Comparison of ENCODE assay signal across 35 cellular contexts in the genomic region with DNA sequence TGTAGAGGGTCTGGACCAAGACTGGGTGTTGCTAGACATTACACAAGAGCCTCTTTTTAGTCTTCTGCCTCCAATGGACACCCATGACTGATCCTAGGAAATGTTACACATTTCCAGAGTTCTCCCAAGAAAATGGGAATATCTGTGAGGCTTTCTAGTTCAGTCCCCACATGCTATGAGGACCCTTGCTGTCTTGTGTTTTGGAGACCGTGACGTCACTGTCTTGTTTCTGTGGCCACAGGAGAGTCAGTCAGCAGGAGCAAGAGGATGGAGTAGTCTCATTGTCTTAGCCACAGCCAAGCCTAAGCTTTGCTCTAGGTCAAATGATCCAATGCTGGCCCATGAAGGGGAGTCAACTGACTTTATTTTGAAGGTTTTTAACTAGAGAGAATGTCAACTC.
DNase-seq lines count a peak whose midpoint lies in the region; ATAC-seq, FAIRE-seq and TF ChIP-seq lines count a peak whose summit lies in the region.
"Had no signal": no experiment of that assay in that cellular context is flagged by ENCODE, and none has a peak within 500 bp of the region (broad histone marks: within the 10 kb centered on the region; RNA-seq: fewer than 3 reads in every experiment).

No MANE protein-coding gene starts in this region.

- H3K4me2 ChIP-seq in HepG2 (ENCODE audit: low read depth, low read length) (no peak overlapping the region), K562 (ENCODE audit: insufficient read depth, low read length) (no peak overlapping the region)
- H3K4me2 ChIP-seq: A549; BLaER1; BLaER1 treated with 17β-estradiol and CSF1 and Interleukin-3, amounts not matched to agents 10 nM and 100 nM had no signal

- BruUV-seq in HepG2 (replicated peaks; lab: Mats Ljungman, UMichigan) (no TSS peak), K562 (replicated peaks; lab: Mats Ljungman, UMichigan) (no TSS peak)

- FAIRE-seq in HepG2 (lab: Jason Lieb, UNC) (no peak), K562 (lab: Jason Lieb, UNC) (no peak), bronchial epithelial cell (lab: Jason Lieb, UNC) (peak; percentile 43)
- FAIRE-seq: A204.1, A549, D721Med had no signal

- no peak overlapping the region for H3K27ac Mint-ChIP-seq in activated naive CD4-positive, alpha-beta T cell treated with anti-CD3 and anti-CD28 coated beads, Interleukin-2, amount 10 ng/mL, durations not matched to agents 7 days and 5 days
- H3K27ac Mint-ChIP-seq: B cell; CD14-positive monocyte; CD4-positive, alpha-beta memory T cell; CD4-positive, alpha-beta T cell; CD4-positive, CD25-positive, alpha-beta regulatory T cell; CD8-positive, alpha-beta memory T cell; CD8-positive, alpha-beta T cell had no signal

- no peaks in the 10 kb centered on the region for H3K79me2 ChIP-seq in HepG2 (ENCODE audit: insufficient read depth, low read length)
- no peaks in the 10 kb centered on the region for H3K79me2 ChIP-seq in K562 (ENCODE audit: control insufficient read depth, insufficient read depth, low read length)

- H3K27me3 ChIP-seq in HepG2 (ENCODE audit: control insufficient read depth in 1 of 2, insufficient read depth in 2 of 2, low read length in 2 of 2) = no peaks in the 10 kb centered on the region
- H3K27me3 ChIP-seq in right lobe of liver = no peaks in the 10 kb centered on the region
- no peaks in the 10 kb centered on the region for H3K27me3 ChIP-seq in K562 (ENCODE audit: control insufficient read depth in 2 of 2, insufficient read depth in 2 of 2, low read length in 2 of 2)
- no peaks in the 10 kb centered on the region for H3K27me3 ChIP-seq in bronchial epithelial cell (ENCODE audit: control insufficient read depth, insufficient read depth, low read length)
- H3K27me3 ChIP-seq: BE2C; BLaER1; BLaER1 treated with 17β-estradiol and CSF1 and Interleukin-3, amounts not matched to agents 10 nM and 100 nM had no signal

- ATAC-seq in HepG2 (no peak), right lobe of liver (no peak), K562 (no peak)
- ATAC-seq: A549; CD8-positive, alpha-beta T cell had no signal

- H2AFZ ChIP-seq in HepG2 (ENCODE audit: low read length) = no peak overlapping the region
- H2AFZ ChIP-seq in K562 (ENCODE audit: low read depth, low read length) = no peak overlapping the region

- H3K36me3 Mint-ChIP-seq in activated naive CD4-positive, alpha-beta T cell treated with anti-CD3 and anti-CD28 coated beads, Interleukin-2, amount 10 ng/mL, durations not matched to agents 7 days and 5 days = no peaks in the 10 kb centered on the region
- H3K36me3 Mint-ChIP-seq: CD14-positive monocyte; CD4-positive, alpha-beta memory T cell; CD4-positive, CD25-positive, alpha-beta regulatory T cell; CD8-positive, alpha-beta memory T cell; CD8-positive, alpha-beta T cell had no signal

- H3K27me3 Mint-ChIP-seq in activated naive CD4-positive, alpha-beta T cell treated with anti-CD3 and anti-CD28 coated beads, Interleukin-2, amount 10 ng/mL, durations not matched to agents 7 days and 5 days = no peaks in the 10 kb centered on the region
- H3K27me3 Mint-ChIP-seq: B cell; CD4-positive, alpha-beta memory T cell; CD4-positive, alpha-beta T cell; CD4-positive, CD25-positive, alpha-beta regulatory T cell; CD8-positive, alpha-beta memory T cell had no signal

- no peak overlapping the region for H3K4me3 ChIP-seq in HepG2 (replicated peaks in 1 of 3; ENCODE audit: insufficient read depth in 1 of 3, low read depth in 2 of 3, low read length in 3 of 3)
- H3K4me3 ChIP-seq in right lobe of liver = no peak overlapping the region
- no peak overlapping the region for H3K4me3 ChIP-seq in K562
- no peak overlapping the region for H3K4me3 ChIP-seq in bronchial epithelial cell (ENCODE audit: low read depth, low read length)
- H3K4me3 ChIP-seq: A549; BLaER1; BLaER1 treated with 17β-estradiol and CSF1 and Interleukin-3, amounts not matched to agents 10 nM and 100 nM had no signal

- POLR2A ChIA-PET in HepG2 (lab: Yijun Ruan, JAX) (no interaction called here), K562 (lab: Yijun Ruan, JAX) (no interaction called here)

- no peak for DNase-seq in HepG2 (ENCODE audit: low spot score)
- no peak for DNase-seq in right lobe of liver
- DNase-seq in K562 (ENCODE audit: extremely low read depth in 1 of 4, low spot score in 3 of 4) = no peak
- no peak for DNase-seq in bronchial epithelial cell (ENCODE audit: low read depth)
- DNase-seq in activated naive CD4-positive, alpha-beta T cell treated with anti-CD3 and anti-CD28 coated beads, Interleukin-2, amount 10 ng/mL, durations not matched to agents 7 days and 5 days = no peak
- DNase-seq in D341Med (ENCODE audit: low spot score) = no peak
- DNase-seq: 8988T; ACHN; AML-193; BE2C; C1 segment of cervical spinal cord; Caco-2; Calu3; CD4-positive, alpha-beta memory T cell; CD4-positive, alpha-beta T cell; CD4-positive, CD25-positive, alpha-beta regulatory T cell; CD8-positive, alpha-beta memory T cell; CD8-positive, alpha-beta T cell; COR-L47; DMS 273 treated with DMSO at 0.1 percent for 48 hours; DMS153; DMS53; DMS79; DMS79 treated with DMSO at 0.1 percent for 48 hours; DND-41; EL had no signal

- no peak overlapping the region for H3K4me3 Mint-ChIP-seq in activated naive CD4-positive, alpha-beta T cell treated with anti-CD3 and anti-CD28 coated beads, Interleukin-2, amount 10 ng/mL, durations not matched to agents 7 days and 5 days
- H3K4me3 Mint-ChIP-seq: B cell; CD14-positive monocyte; CD4-positive, alpha-beta memory T cell; CD4-positive, alpha-beta T cell; CD4-positive, CD25-positive, alpha-beta regulatory T cell; CD8-positive, alpha-beta memory T cell; CD8-positive, alpha-beta T cell had no signal

- no peak overlapping the region for H3K27ac ChIP-seq in HepG2 (ENCODE audit: extremely low read length, insufficient read depth, low read length)
- H3K27ac ChIP-seq in right lobe of liver = no peak overlapping the region
- no peak overlapping the region for H3K27ac ChIP-seq in K562 (ENCODE audit: extremely low read depth, low read depth, low read length)
- H3K27ac ChIP-seq: 22Rv1; A549; BLaER1; BLaER1 treated with 17β-estradiol and CSF1 and Interleukin-3, amounts not matched to agents 10 nM and 100 nM; C4-2B had no signal

- H3K9ac ChIP-seq in HepG2 (ENCODE audit: insufficient read depth, low read depth, low read length) = no peak overlapping the region
- H3K9ac ChIP-seq in K562 (ENCODE audit: insufficient read depth in 1 of 2, low read depth in 2 of 2, low read length in 2 of 2) = no peak overlapping the region
- H3K9ac ChIP-seq: BLaER1; BLaER1 treated with 17β-estradiol and CSF1 and Interleukin-3, amounts not matched to agents 10 nM and 100 nM had no signal

- in situ Hi-C loops in HepG2 (cut with HindIII; ENCODE audit: extremely low pct_ligation_motif_present, low pct_unique_long_range_greater_than_20kb) = no loop called here
- in situ Hi-C loops in K562 (cut with MboI) = no loop called here

- TF ChIP-seq CTCF in HepG2 (CRISPR knock-in tag; IDR thresholded peaks at IDR 0.05) = no peak
- TF ChIP-seq CTCF in right lobe of liver (IDR thresholded peaks at IDR 0.05) = no peak
- TF ChIP-seq CTCF in K562 (IDR thresholded peaks at IDR 0.05 in 2 of 3, conservative IDR thresholded peaks at IDR 0.05 in 1 of 3; ENCODE audit: insufficient read depth in 2 of 3, low read depth in 1 of 3, low read length in 3 of 3) = no peak
- no peak for TF ChIP-seq CTCF in bronchial epithelial cell (IDR thresholded peaks at IDR 0.05; ENCODE audit: insufficient read depth, low read length, severe bottlenecking)

- H3K9me3 ChIP-seq in HepG2 (ENCODE audit: low read length) (peaks cover 48% of the 10 kb centered on the region), right lobe of liver (no peaks in the 10 kb centered on the region), K562 (replicated peaks; ENCODE audit: control insufficient read depth, insufficient read depth, low read depth, low read length) (no peaks in the 10 kb centered on the region)
- H3K9me3 ChIP-seq: A549; BE2C; BLaER1; BLaER1 treated with 17β-estradiol and CSF1 and Interleukin-3, amounts not matched to agents 10 nM and 100 nM; Caco-2 had no signal

- no peaks in the 10 kb centered on the region for H3K4me1 Mint-ChIP-seq in activated naive CD4-positive, alpha-beta T cell treated with anti-CD3 and anti-CD28 coated beads, Interleukin-2, amount 10 ng/mL, durations not matched to agents 7 days and 5 days
- H3K4me1 Mint-ChIP-seq: B cell; CD14-positive monocyte; CD4-positive, alpha-beta memory T cell; CD4-positive, CD25-positive, alpha-beta regulatory T cell; CD8-positive, alpha-beta memory T cell had no signal

- no peaks in the 10 kb centered on the region for H3K9me1 ChIP-seq in K562 (ENCODE audit: control insufficient read depth, insufficient read depth, low read length)

- TF ChIP-seq RAD21 in HepG2 (CRISPR knock-in tag; IDR thresholded peaks at IDR 0.05) = no peak
- no peak for TF ChIP-seq RAD21 in K562 (CRISPR knock-in tag; conservative IDR thresholded peaks at IDR 0.05 in 1 of 2, IDR thresholded peaks at IDR 0.05 in 1 of 2)

- intact Hi-C loops in HepG2 (cut with micrococcal nuclease; ENCODE audit: unreplicated experiment) = no loop called here
- intact Hi-C loops in right lobe of liver (cut with DNase I) = no loop called here
- intact Hi-C loops in K562 (cut with micrococcal nuclease) = no loop called here

- no CpG with 5 or more reads among the region's 2 CpGs for WGBS in HepG2 (ENCODE audit: low lambda C conversion rate)
- WGBS in right lobe of liver (ENCODE audit: insufficient coverage, low coverage, low lambda C conversion rate, missing lambda C conversion rate) = 0% methylated on average over 2 of the region's 2 CpGs
- WGBS in K562 (ENCODE audit: insufficient coverage, low coverage, missing lambda C conversion rate) = 0% methylated on average over 2 of the region's 2 CpGs

- H4K20me1 ChIP-seq in HepG2 (ENCODE audit: insufficient read depth, low read length) = no peaks in the 10 kb centered on the region
- no peaks in the 10 kb centered on the region; the same call in 1 of the 2 replicates for H4K20me1 ChIP-seq in K562 (replicated peaks; ENCODE audit: control insufficient read depth, insufficient read depth, low read length)
- H4K20me1 ChIP-seq: BLaER1; BLaER1 treated with 17β-estradiol and CSF1 and Interleukin-3, amounts not matched to agents 10 nM and 100 nM had no signal

- CTCF ChIA-PET in HepG2 (lab: Yijun Ruan, JAX; ENCODE audit: low intra/inter-chr PET ratio, low total read pairs) (no interaction called here), K562 (lab: Yijun Ruan, JAX; ENCODE audit: low intra/inter-chr PET ratio) (no interaction called here)
- CTCF ChIA-PET in activated naive CD4-positive, alpha-beta T cell treated with anti-CD3 and anti-CD28 coated beads, Interleukin-2, amount 10 ng/mL, durations not matched to agents 7 days and 5 days (lab: Charles Lee) = no interaction called here

- TF ChIP-seq POLR2A in HepG2 (IDR thresholded peaks at IDR 0.05; ENCODE audit: insufficient read depth in 1 of 2, low read depth in 2 of 2, low read length in 2 of 2) (no peak), right lobe of liver (IDR thresholded peaks at IDR 0.05) (no peak), K562 (conservative IDR thresholded peaks at IDR 0.05) (no peak)

- H3K36me3 ChIP-seq in HepG2 (replicated peaks in 1 of 2; ENCODE audit: control insufficient read depth in 1 of 2, insufficient read depth in 2 of 2, low read length in 2 of 2) (no peaks in the 10 kb centered on the region), right lobe of liver (no peaks in the 10 kb centered on the region), K562 (ENCODE audit: control insufficient read depth, insufficient read depth, low read length) (no peaks in the 10 kb centered on the region), bronchial epithelial cell (ENCODE audit: control insufficient read depth, insufficient read depth, low read length) (no peaks in the 10 kb centered on the region)
- H3K36me3 ChIP-seq: BE2C; BLaER1; BLaER1 treated with 17β-estradiol and CSF1 and Interleukin-3, amounts not matched to agents 10 nM and 100 nM had no signal

- H3K4me1 ChIP-seq in HepG2 (ENCODE audit: insufficient read depth, low read length) (no peaks in the 10 kb centered on the region), right lobe of liver (no peaks in the 10 kb centered on the region), K562 (replicated peaks in 1 of 2; ENCODE audit: control insufficient read depth in 2 of 2, insufficient read depth in 2 of 2, low read length in 2 of 2) (no peaks in the 10 kb centered on the region)
- H3K4me1 ChIP-seq: A549; BE2C; BLaER1; BLaER1 treated with 17β-estradiol and CSF1 and Interleukin-3, amounts not matched to agents 10 nM and 100 nM; Caco-2 had no signal

- H3K9me3 Mint-ChIP-seq in activated naive CD4-positive, alpha-beta T cell treated with anti-CD3 and anti-CD28 coated beads, Interleukin-2, amount 10 ng/mL, durations not matched to agents 7 days and 5 days = peaks cover 23% of the 10 kb centered on the region

- TF ChIP-seq EP300 in HepG2 (IDR thresholded peaks at IDR 0.05; ENCODE audit: low read depth in 2 of 2, low read length in 2 of 2) (no peak), HepG2 (CRISPR knock-in tag; IDR thresholded peaks at IDR 0.05; ENCODE audit: borderline replicate concordance) (no peak), K562 (IDR thresholded peaks at IDR 0.05; ENCODE audit: low read length) (no peak)
